In genomic region chr12:5941907-5942306, GRCh38 we compare ENCODE assay signal across 23 cellular contexts. TPM values are rescaled to one million over a fixed set of nuclear protein-coding genes. Genes with fewer than 3 reads are reported as not detected.
"Had no signal": no experiment of that assay in that cellular context is flagged by ENCODE, and none has a peak within 500 bp of the region (broad histone marks: within the 10 kb centered on the region; RNA-seq: fewer than 3 reads in every experiment).

No MANE protein-coding gene starts in this region.

- ATAC-seq: effector memory CD8-positive, alpha-beta T cell; esophagus mucosa; foreskin keratinocyte; gastroesophageal sphincter; left cardiac atrium; left lung; left ventricle myocardium superior; lower lobe of right lung; mucosa of descending colon; naive thymus-derived CD8-positive, alpha-beta T cell had no signal

- H2AFZ ChIP-seq: hepatocyte had no signal

- H3K36me3 ChIP-seq: gastroesophageal sphincter, left lung had no signal

- H3K79me2 ChIP-seq: hepatocyte had no signal

- H3K4me2 ChIP-seq: hepatocyte had no signal

- H3K9me3 ChIP-seq: gastroesophageal sphincter, heart left ventricle, left lung, lower lobe of right lung, mucosa of descending colon had no signal

- H3K27ac ChIP-seq: coronary artery, epithelial cell of prostate, foreskin keratinocyte, gastroesophageal sphincter, heart left ventricle, hepatocyte, left lung, lower lobe of right lung had no signal

- H3K36me3 Mint-ChIP-seq: immature natural killer cell; naive thymus-derived CD8-positive, alpha-beta T cell had no signal

- H3K4me3 Mint-ChIP-seq: effector memory CD8-positive, alpha-beta T cell; immature natural killer cell; mesothelial cell of epicardium; naive B cell; naive thymus-derived CD8-positive, alpha-beta T cell had no signal

- H3K9me3 Mint-ChIP-seq: effector memory CD8-positive, alpha-beta T cell; immature natural killer cell; mesothelial cell of epicardium; naive thymus-derived CD8-positive, alpha-beta T cell had no signal

- H3K4me1 ChIP-seq: foreskin keratinocyte, lower lobe of right lung had no signal

- H3K27ac Mint-ChIP-seq: effector memory CD8-positive, alpha-beta T cell; immature natural killer cell; mesothelial cell of epicardium; naive B cell; naive thymus-derived CD8-positive, alpha-beta T cell had no signal

- H3K4me3 ChIP-seq: coronary artery, gastroesophageal sphincter, heart left ventricle, hepatocyte, left lung, lower lobe of right lung, mucosa of descending colon had no signal

- H3K4me1 Mint-ChIP-seq: immature natural killer cell had no signal

- DNase-seq: effector CD8-positive, alpha-beta T cell; effector memory CD8-positive, alpha-beta T cell; erythroblast; foreskin keratinocyte; heart left ventricle; hypothalamus; immature natural killer cell; islet precursor cell; kidney; left cardiac atrium; left lung; left ventricle myocardium superior; lower lobe of right lung; mesenchymal stem cell; mucosa of descending colon; naive B cell; naive thymus-derived CD8-positive, alpha-beta T cell had no signal

RNA-seq across cellular contexts. Expression of gene ANO2, which starts 3.2 kb away (rescaled TPM):
- total RNA-seq: foreskin keratinocyte; naive thymus-derived CD8-positive, alpha-beta T cell had no signal
- polyA plus RNA-seq: immature natural killer cell; naive thymus-derived CD8-positive, alpha-beta T cell had no signal
